ENCODE assay signal across 9 cellular contexts in genomic region chr16:67834242-67834614, GRCh38. TPM values are rescaled to one million over a fixed set of nuclear protein-coding genes. Genes with fewer than 3 reads are reported as not detected.
DNase-seq lines count a peak whose midpoint lies in the region; ATAC-seq, FAIRE-seq and TF ChIP-seq lines count a peak whose summit lies in the region.
"Had no signal": no experiment of that assay in that cellular context is flagged by ENCODE, and none has a peak within 500 bp of the region (broad histone marks: within the 10 kb centered on the region; RNA-seq: fewer than 3 reads in every experiment).

No MANE protein-coding gene starts in this region.

- H3K9ac ChIP-seq in GM12878 (ENCODE audit: control insufficient read depth, insufficient read depth, low read length) (peak overlapping the region; percentile 87; the same call in 1 of the 2 replicates), mesendoderm (ENCODE audit: low read length) (peak overlapping the region; percentile 54)

- H3K79me2 ChIP-seq in GM12878 (ENCODE audit: control insufficient read depth, insufficient read depth, low read length), result peaks cover 13% of the 10 kb centered on the region
- no peaks in the 10 kb centered on the region for H3K79me2 ChIP-seq in mesendoderm (ENCODE audit: control insufficient read depth, insufficient read depth, low read length)

- no peak overlapping the region for H4K8ac ChIP-seq in mesendoderm (ENCODE audit: low read depth, low read length)

- TF ChIP-seq POLR2A in GM12878 (IDR thresholded peaks at IDR 0.05; ENCODE audit: low read depth, low read length), result no peak
- TF ChIP-seq POLR2A in transverse colon (IDR thresholded peaks at IDR 0.05), result no peak

- intact Hi-C loops in activated naive CD4-positive, alpha-beta T cell treated with anti-CD3 and anti-CD28 coated beads for 36 hours (cut with micrococcal nuclease), result no loop called here
- intact Hi-C loops in GM12878 (cut with micrococcal nuclease; ENCODE audit: unreplicated experiment), result no loop called here
- intact Hi-C loops in transverse colon (cut with DNase I; ENCODE audit: low total_unique reads), result no loop called here

- RAD21 ChIA-PET in GM12878 (lab: Charles Lee; ENCODE audit: unreplicated experiment), result interaction anchor here (0.7 to 1.4 kb wide), 6 partner anchors 11 to 115 kb away, joined by 3 to 9 read pairs (median 5); partner anchors contain the start of genes GFOD2, PSMB10, RANBP10 and TSNAXIP1

- H3K9me3 ChIP-seq in GM12878 (replicated peaks; ENCODE audit: control insufficient read depth, insufficient read depth, low read length) (no peaks in the 10 kb centered on the region), transverse colon (no peaks in the 10 kb centered on the region)

- H3K4me1 ChIP-seq in GM12878 (ENCODE audit: control insufficient read depth, insufficient read depth, low read length) (peaks cover 7% of the 10 kb centered on the region), mesendoderm (ENCODE audit: control insufficient read depth, low read depth, low read length) (no peaks in the 10 kb centered on the region), transverse colon (peaks cover 0 to 18% (median 9%) of the 10 kb centered on the region in 4 donors)

- peaks cover 5% of the 10 kb centered on the region for H3K36me3 Mint-ChIP-seq in activated naive CD4-positive, alpha-beta T cell treated with anti-CD3 and anti-CD28 coated beads for 36 hours (ENCODE audit: low read depth)

- no peaks in the 10 kb centered on the region for H3K27me3 Mint-ChIP-seq in activated naive CD4-positive, alpha-beta T cell treated with anti-CD3 and anti-CD28 coated beads for 36 hours (ENCODE audit: low read depth)

- no peak overlapping the region for H3K27ac ChIP-seq in GM12878 (ENCODE audit: control insufficient read depth, insufficient read depth)
- no peak overlapping the region for H3K27ac ChIP-seq in mesendoderm (ENCODE audit: low read depth, low read length)
- peak overlapping the region; percentile 71 to 86 (median 84) for H3K27ac ChIP-seq in transverse colon

- FAIRE-seq in GM12878 (lab: Jason Lieb, UNC), result no peak
- FAIRE-seq: RCC 7860 had no signal

- peaks cover 2 to 5% of the 10 kb centered on the region in 2 experiments; a peak in 3 of 4 replicates for H3K36me3 ChIP-seq in GM12878 (ENCODE audit: control insufficient read depth in 2 of 2, insufficient read depth in 2 of 2, low read length in 1 of 2)
- H3K36me3 ChIP-seq in mesendoderm (ENCODE audit: control insufficient read depth, insufficient read depth, low read length), result peaks cover 4% of the 10 kb centered on the region
- H3K36me3 ChIP-seq in transverse colon, result peaks cover 0 to 10% (median 0%) of the 10 kb centered on the region in 4 donors

- H3K56ac ChIP-seq in mesendoderm (ENCODE audit: low read length), result no peak overlapping the region

- ATAC-seq in GM12878 (no peak), GM19023 (IDR thresholded peaks at IDR 0.05; ENCODE audit: unreplicated experiment) (no peak)

- no peak overlapping the region for H2BK120ac ChIP-seq in mesendoderm (ENCODE audit: low read depth, low read length)

- H3K79me1 ChIP-seq in mesendoderm (ENCODE audit: low read length), result peaks cover 7% of the 10 kb centered on the region

- H3K23ac ChIP-seq in mesendoderm (ENCODE audit: low read length), result no peak overlapping the region

- no peak overlapping the region for H4K5ac ChIP-seq in mesendoderm (ENCODE audit: low read length)

- no peak overlapping the region for H2BK5ac ChIP-seq in mesendoderm (ENCODE audit: low read length)

- no peak overlapping the region for H2BK15ac ChIP-seq in mesendoderm (replicated peaks; ENCODE audit: low read depth)

- POLR2A ChIA-PET in GM12878 (lab: Charles Lee), result interaction anchor here (0.8 to 2.0 kb wide), 5 partner anchors 11 to 116 kb away, joined by 3 to 29 read pairs (median 3); partner anchors contain the start of genes NUTF2 and PSMB10

- BruUV-seq in GM12878 (replicated peaks; lab: Mats Ljungman, UMichigan), result no TSS peak

- H3K4me3 ChIP-seq in GM12878, result peak overlapping the region; percentile 91
- H3K4me3 ChIP-seq in mesendoderm (ENCODE audit: low read length), result no peak overlapping the region
- peak overlapping the region in 3 of 4 donors; percentile 71 to 97 (median 78) for H3K4me3 ChIP-seq in transverse colon

- no peak overlapping the region for H3K27ac Mint-ChIP-seq in activated naive CD4-positive, alpha-beta T cell treated with anti-CD3 and anti-CD28 coated beads for 36 hours

- no peak overlapping the region for H3K4ac ChIP-seq in mesendoderm (ENCODE audit: low read depth, low read length)

- H2AFZ ChIP-seq in GM12878 (ENCODE audit: control insufficient read depth, low read depth, low read length), result peak overlapping the region; percentile 99

- 84% methylated on average over 10 of the region's 10 CpGs for WGBS in GM12878 (ENCODE audit: insufficient coverage, insufficient replicate concordance, low lambda C conversion rate, missing lambda C conversion rate)
- WGBS in mesendoderm (ENCODE audit: extremely low coverage, insufficient coverage, low lambda C conversion rate), result no CpG with 5 or more reads among the region's 10 CpGs
- WGBS in transverse colon (ENCODE audit: low coverage in 1 of 2), 2 donors, result 61 to 82% methylated on average over 3 to 10 of the region's 10 CpGs

- no peak for TF ChIP-seq RAD21 in GM12878 (IDR thresholded peaks at IDR 0.05; ENCODE audit: insufficient read depth, low read depth, low read length)

- in situ Hi-C loops in GM12878 (cut with MboI) (no loop called here), transverse colon (cut with MboI; ENCODE audit: low pct_ligation_motif_present in 1 of 4, low pct_unique_long_range_greater_than_20kb in 1 of 4, low sequenced_read_pairs in 3 of 4) (no loop called here)

- H3K27me3 ChIP-seq in GM12878 (replicated peaks in 1 of 2; ENCODE audit: control insufficient read depth in 2 of 2, insufficient read depth in 2 of 2, low read length in 1 of 2) (no peaks in the 10 kb centered on the region), mesendoderm (ENCODE audit: insufficient read depth, low read length, poor library complexity) (no peaks in the 10 kb centered on the region), transverse colon (no peaks in the 10 kb centered on the region)

- no peaks in the 10 kb centered on the region for H3K9me3 Mint-ChIP-seq in activated naive CD4-positive, alpha-beta T cell treated with anti-CD3 and anti-CD28 coated beads for 36 hours

- CTCF ChIA-PET in activated naive CD4-positive, alpha-beta T cell treated with anti-CD3 and anti-CD28 coated beads for 36 hours (lab: Charles Lee), result interaction anchor here (0.5 to 8.6 kb wide), 4 partner anchors 9 to 618 kb away, joined by 3 to 58 read pairs (median 4); no protein-coding TSS in a partner anchor
- CTCF ChIA-PET in GM12878 (lab: Yijun Ruan, JAX), result interaction anchor here (1.1 to 2.2 kb wide), 8 partner anchors 9 to 312 kb away, joined by 3 to 31 read pairs (median 5); partner anchors contain the start of genes NUTF2, RANBP10 and TSNAXIP1

- peak overlapping the region; percentile 86 for H3K4me3 Mint-ChIP-seq in activated naive CD4-positive, alpha-beta T cell treated with anti-CD3 and anti-CD28 coated beads for 36 hours

- SMC1A ChIA-PET in GM12878 (lab: Charles Lee; ENCODE audit: uncharacterized antibody, unreplicated experiment), result interaction anchor here (0.9 to 1.9 kb wide), 6 partner anchors 10 to 313 kb away, joined by 3 to 10 read pairs (median 3); partner anchors contain the start of gene NUTF2

- peak overlapping the region; percentile 90 for H3K4me2 ChIP-seq in GM12878 (ENCODE audit: control insufficient read depth, insufficient read depth)
- peak overlapping the region; percentile 59 for H3K4me2 ChIP-seq in mesendoderm (ENCODE audit: low read length)

- TF ChIP-seq EP300 in GM12878 (IDR thresholded peaks at IDR 0.05; ENCODE audit: borderline replicate concordance in 1 of 2, control insufficient read depth in 1 of 2, low read depth in 2 of 2, low read length in 2 of 2), result no peak
- no peak for TF ChIP-seq EP300 in transverse colon (IDR thresholded peaks at IDR 0.05; ENCODE audit: low read depth)

- no peak overlapping the region for H2AK5ac ChIP-seq in mesendoderm (ENCODE audit: low read length)

- H3K18ac ChIP-seq in mesendoderm (ENCODE audit: low read length), result no peak overlapping the region

- DNase-seq in activated naive CD4-positive, alpha-beta T cell treated with anti-CD3 and anti-CD28 coated beads for 36 hours, result no peak
- no peak for DNase-seq in activated naive CD4-positive, alpha-beta T cell (lab: John Stamatoyannopoulos, UW)
- DNase-seq in GM12878 (ENCODE audit: low read depth, low spot score), result no peak
- DNase-seq in mesendoderm, result no peak
- no peak for DNase-seq in transverse colon
- DNase-seq in central memory CD4-positive, alpha-beta T cell, result no peak
- no peak for DNase-seq in DMS79 (lab: John Stamatoyannopoulos, UW)

- peaks cover 6% of the 10 kb centered on the region for H3K4me1 Mint-ChIP-seq in activated naive CD4-positive, alpha-beta T cell treated with anti-CD3 and anti-CD28 coated beads for 36 hours (ENCODE audit: low read depth)

- TF ChIP-seq CTCF in GM12878 (IDR thresholded peaks at IDR 0.05 in 2 of 3, conservative IDR thresholded peaks at IDR 0.05 in 1 of 3; ENCODE audit: control insufficient read depth in 2 of 3, extremely low read depth in 1 of 3, insufficient read depth in 1 of 3, low read depth in 3 of 3, low read length in 3 of 3) (no peak), transverse colon (IDR thresholded peaks at IDR 0.05) (no peak)

- no peaks in the 10 kb centered on the region for H4K20me1 ChIP-seq in GM12878 (ENCODE audit: control insufficient read depth, insufficient read depth)

RNA-seq across cellular contexts. Expression of gene THAP11, which starts 7.9 kb away (rescaled TPM):
- total RNA-seq in activated naive CD4-positive, alpha-beta T cell treated with anti-CD3 and anti-CD28 coated beads for 36 hours, result 10 to 100 TPM; 19.9 to 20.6 TPM
- 7.5 and 9.4 TPM in 2 replicates for total RNA-seq in GM12878 (2013; cell fraction: nucleolus; rRNA removed)
- 31.9 and 35.8 TPM in 2 replicates for total RNA-seq in GM12878 (2014; rRNA removed)
- total RNA-seq in GM12878 (2014; rRNA removed; fragmentation: Illumina TruSeq; extraction: Trizol), result 12.7 and 13.6 TPM in 2 replicates
- total RNA-seq in GM12878 (2021), result 27.3 and 30.0 TPM in 2 replicates
- polyA plus RNA-seq in GM12878 (2011; ENCODE audit: low read depth), result 10.3 TPM
- 21.9 and 30.6 TPM in 2 replicates for polyA plus RNA-seq in GM12878 (2011; rRNA removed)
- polyA plus RNA-seq in GM12878 (2011; cell fraction: cytosol; rRNA removed), result 33.7 and 42.8 TPM in 2 replicates
- polyA plus RNA-seq in GM12878 (2011; cell fraction: nucleus; rRNA removed), result 18.9 and 22.1 TPM in 2 replicates
- 14.7 and 15.7 TPM in 2 replicates for polyA plus RNA-seq in GM12878 (2012)
- 6.5 and 10.9 TPM in 2 replicates for polyA plus RNA-seq in GM12878 (2014; fragmentation: Illumina TruSeq; extraction: Trizol)
- polyA plus RNA-seq in GM12878 (2014; fragmentation: Nextera tagmentation; extraction: Ambion mirVana), result 1 to 10 TPM; 2.5 to 7.7 TPM
- 27.5 TPM in 2 replicates for polyA plus RNA-seq in GM12878 (2014; rRNA removed)
- 10 to 100 TPM; 15.3 to 36.7 TPM for polyA plus RNA-seq in GM12878 (2016; fragmentation: Nextera tagmentation; extraction: Ambion mirVana)
- 20.9 and 25.8 TPM in 2 replicates for polyA minus RNA-seq in GM12878 (2011; rRNA and poly(A)+ RNA removed)
- polyA minus RNA-seq in GM12878 (2011; cell fraction: cytosol; rRNA and poly(A)+ RNA removed), result 9.9 and 13.7 TPM in 2 replicates
- 7.6 and 9.6 TPM in 2 replicates for polyA minus RNA-seq in GM12878 (2011; cell fraction: nucleus; rRNA and poly(A)+ RNA removed)
- polyA plus RNA-seq in mesendoderm (2013, experiment 1 of 2), result 26.9 TPM
- 26.7 TPM for polyA plus RNA-seq in mesendoderm (2013, experiment 2 of 2)
- total RNA-seq in transverse colon, result 10 to 100 TPM; 24.7 to 44.1 (median 32.7) TPM

RNA-seq across cellular contexts. Expression of gene NUTF2, which starts 12.5 kb away (rescaled TPM):
- 100 to 1,000 TPM; 165 to 171 TPM for total RNA-seq in activated naive CD4-positive, alpha-beta T cell treated with anti-CD3 and anti-CD28 coated beads for 36 hours
- total RNA-seq in GM12878 (2013; cell fraction: nucleolus; rRNA removed), result 39.9 and 49.1 TPM in 2 replicates
- total RNA-seq in GM12878 (2014; rRNA removed) (116 and 120 TPM in 2 replicates), GM12878 (2014; rRNA removed; fragmentation: Illumina TruSeq; extraction: Trizol) (113 and 129 TPM in 2 replicates), GM12878 (2021) (128 and 130 TPM in 2 replicates), transverse colon (100 to 1,000 TPM in 1 of 4 donors, 10 to 100 TPM in 3; 75.2 to 131 (median 89.0) TPM)
- 66.0 TPM for polyA plus RNA-seq in GM12878 (2011; ENCODE audit: low read depth)
- polyA plus RNA-seq in GM12878 (2011; rRNA removed) (83.7 and 155 TPM in 2 replicates), GM12878 (2014; fragmentation: Illumina TruSeq; extraction: Trizol) (152 and 185 TPM in 2 replicates), GM12878 (2014; fragmentation: Nextera tagmentation; extraction: Ambion mirVana) (100 to 1,000 TPM; 220 to 245 TPM), GM12878 (2014; rRNA removed) (212 and 231 TPM in 2 replicates), GM12878 (2016; fragmentation: Nextera tagmentation; extraction: Ambion mirVana) (100 to 1,000 TPM; 323 to 342 TPM)
- polyA plus RNA-seq in GM12878 (2011; cell fraction: cytosol; rRNA removed), result 219 and 321 TPM in 2 replicates
- polyA plus RNA-seq in GM12878 (2011; cell fraction: nucleus; rRNA removed), result 147 and 148 TPM in 2 replicates
- polyA plus RNA-seq in GM12878 (2012), result 129 and 131 TPM in 2 replicates
- 273 and 286 TPM in 2 replicates for polyA minus RNA-seq in GM12878 (2011; rRNA and poly(A)+ RNA removed)
- 99.0 and 131 TPM in 2 replicates for polyA minus RNA-seq in GM12878 (2011; cell fraction: cytosol; rRNA and poly(A)+ RNA removed)
- 32.8 and 49.0 TPM in 2 replicates for polyA minus RNA-seq in GM12878 (2011; cell fraction: nucleus; rRNA and poly(A)+ RNA removed)
- polyA plus RNA-seq in mesendoderm (2013, experiment 1 of 2), result 370 TPM
- 358 TPM for polyA plus RNA-seq in mesendoderm (2013, experiment 2 of 2)

RNA-seq across cellular contexts. Expression of gene CENPT, which starts 13.3 kb away (rescaled TPM):
- total RNA-seq in activated naive CD4-positive, alpha-beta T cell treated with anti-CD3 and anti-CD28 coated beads for 36 hours, result 10 to 100 TPM; 43.7 to 45.8 TPM
- 55.0 and 58.0 TPM in 2 replicates for total RNA-seq in GM12878 (2013; cell fraction: nucleolus; rRNA removed)
- total RNA-seq in GM12878 (2014; rRNA removed) (26.7 and 29.0 TPM in 2 replicates), GM12878 (2014; rRNA removed; fragmentation: Illumina TruSeq; extraction: Trizol) (14.9 and 15.1 TPM in 2 replicates), GM12878 (2021) (31.4 and 36.6 TPM in 2 replicates), transverse colon (100 to 1,000 TPM in 2 of 4 donors, 10 to 100 TPM in 2; 58.2 to 248 (median 100) TPM)
- polyA plus RNA-seq in GM12878 (2011; ENCODE audit: low read depth), result 15.2 TPM
- polyA plus RNA-seq in GM12878 (2011; rRNA removed) (16.2 and 22.4 TPM in 2 replicates), GM12878 (2014; fragmentation: Illumina TruSeq; extraction: Trizol) (9.4 and 20.1 TPM in 2 replicates), GM12878 (2014; fragmentation: Nextera tagmentation; extraction: Ambion mirVana) (1 to 10 TPM; 1.1 to 5.7 TPM), GM12878 (2014; rRNA removed) (44.4 and 51.2 TPM in 2 replicates), GM12878 (2016; fragmentation: Nextera tagmentation; extraction: Ambion mirVana) (10 to 100 TPM; 41.7 to 45.7 TPM)
- polyA plus RNA-seq in GM12878 (2011; cell fraction: cytosol; rRNA removed), result 29.9 and 40.6 TPM in 2 replicates
- polyA plus RNA-seq in GM12878 (2011; cell fraction: nucleus; rRNA removed), result 311 and 313 TPM in 2 replicates
- 30.9 and 36.2 TPM in 2 replicates for polyA plus RNA-seq in GM12878 (2012)
- polyA minus RNA-seq in GM12878 (2011; rRNA and poly(A)+ RNA removed), result 8.7 and 19.5 TPM in 2 replicates
- polyA minus RNA-seq in GM12878 (2011; cell fraction: cytosol; rRNA and poly(A)+ RNA removed), result 8.7 and 11.4 TPM in 2 replicates
- polyA minus RNA-seq in GM12878 (2011; cell fraction: nucleus; rRNA and poly(A)+ RNA removed), result 29.0 and 39.4 TPM in 2 replicates
- polyA plus RNA-seq in mesendoderm (2013, experiment 1 of 2), result 33.6 TPM
- 33.5 TPM for polyA plus RNA-seq in mesendoderm (2013, experiment 2 of 2)

RNA-seq across cellular contexts. Expression of gene TSNAXIP1, which starts 27.5 kb away (rescaled TPM):
- under 1 TPM; 0.35 to 0.50 TPM for total RNA-seq in activated naive CD4-positive, alpha-beta T cell treated with anti-CD3 and anti-CD28 coated beads for 36 hours
- not detected in 2 replicates for total RNA-seq in GM12878 (2013; cell fraction: nucleolus; rRNA removed)
- total RNA-seq in GM12878 (2014; rRNA removed), result 0.22 and 0.23 TPM in 2 replicates
- 0.23 and 0.45 TPM in 2 replicates for total RNA-seq in GM12878 (2014; rRNA removed; fragmentation: Illumina TruSeq; extraction: Trizol)
- total RNA-seq in GM12878 (2021), result 0.13 and 0.62 TPM in 2 replicates
- polyA plus RNA-seq in GM12878 (2011; ENCODE audit: low read depth), result 0.10 TPM
- 0.19 and 0.20 TPM in 2 replicates for polyA plus RNA-seq in GM12878 (2011; rRNA removed)
- polyA plus RNA-seq in GM12878 (2011; cell fraction: cytosol; rRNA removed), result 0.13 and 0.25 TPM in 2 replicates
- polyA plus RNA-seq in GM12878 (2011; cell fraction: nucleus; rRNA removed), result 1.9 and 2.2 TPM in 2 replicates
- polyA plus RNA-seq in GM12878 (2012), result 0.14 and 0.30 TPM in 2 replicates
- 0.16 TPM in 1 of 2 replicates, not detected in the other for polyA plus RNA-seq in GM12878 (2014; fragmentation: Illumina TruSeq; extraction: Trizol)
- polyA plus RNA-seq in GM12878 (2014; fragmentation: Nextera tagmentation; extraction: Ambion mirVana), result under 1 TPM in 1 of 2 experiments, not detected in 1; 0.09 TPM
- polyA plus RNA-seq in GM12878 (2014; rRNA removed), result 0.37 and 1.2 TPM in 2 replicates
- polyA plus RNA-seq in GM12878 (2016; fragmentation: Nextera tagmentation; extraction: Ambion mirVana), result under 1 TPM; 0.48 to 0.63 TPM
- polyA minus RNA-seq in GM12878 (2011; rRNA and poly(A)+ RNA removed), result 0.15 and 0.51 TPM in 2 replicates
- polyA minus RNA-seq in GM12878 (2011; cell fraction: cytosol; rRNA and poly(A)+ RNA removed), result not detected in 2 replicates
- polyA minus RNA-seq in GM12878 (2011; cell fraction: nucleus; rRNA and poly(A)+ RNA removed), result 0.36 and 1.1 TPM in 2 replicates
- polyA plus RNA-seq in mesendoderm (2013, experiment 1 of 2), result 0.37 TPM
- 0.38 TPM for polyA plus RNA-seq in mesendoderm (2013, experiment 2 of 2)
- total RNA-seq in transverse colon, result under 1 TPM in 1 of 4 donors, not detected in 3; 0.55 TPM

RNA-seq across cellular contexts. Expression of gene RANBP10, which starts 27.9 kb away (rescaled TPM):
- 10 to 100 TPM; 12.4 to 16.1 TPM for total RNA-seq in activated naive CD4-positive, alpha-beta T cell treated with anti-CD3 and anti-CD28 coated beads for 36 hours
- 31.0 and 31.9 TPM in 2 replicates for total RNA-seq in GM12878 (2013; cell fraction: nucleolus; rRNA removed)
- total RNA-seq in GM12878 (2014; rRNA removed) (4.8 and 6.8 TPM in 2 replicates), GM12878 (2014; rRNA removed; fragmentation: Illumina TruSeq; extraction: Trizol) (5.4 and 5.5 TPM in 2 replicates), GM12878 (2021) (20.4 and 20.6 TPM in 2 replicates), transverse colon (10 to 100 TPM; 15.1 to 32.9 (median 19.1) TPM)
- polyA plus RNA-seq in GM12878 (2011; ENCODE audit: low read depth), result 6.5 TPM
- polyA plus RNA-seq in GM12878 (2011; rRNA removed) (7.4 and 14.5 TPM in 2 replicates), GM12878 (2014; fragmentation: Illumina TruSeq; extraction: Trizol) (11.8 and 15.6 TPM in 2 replicates), GM12878 (2014; fragmentation: Nextera tagmentation; extraction: Ambion mirVana) (1 to 10 TPM; 1.2 to 2.0 TPM), GM12878 (2014; rRNA removed) (16.5 and 18.5 TPM in 2 replicates), GM12878 (2016; fragmentation: Nextera tagmentation; extraction: Ambion mirVana) (10 to 100 TPM in 1 of 2 experiments, 1 to 10 TPM in 1; 9.9 to 11.7 TPM)
- polyA plus RNA-seq in GM12878 (2011; cell fraction: cytosol; rRNA removed), result 12.2 and 14.3 TPM in 2 replicates
- polyA plus RNA-seq in GM12878 (2011; cell fraction: nucleus; rRNA removed), result 52.4 and 56.6 TPM in 2 replicates
- 10.0 and 10.2 TPM in 2 replicates for polyA plus RNA-seq in GM12878 (2012)
- polyA minus RNA-seq in GM12878 (2011; rRNA and poly(A)+ RNA removed), result 22.5 and 25.5 TPM in 2 replicates
- polyA minus RNA-seq in GM12878 (2011; cell fraction: cytosol; rRNA and poly(A)+ RNA removed), result 4.0 and 5.7 TPM in 2 replicates
- 16.9 and 19.7 TPM in 2 replicates for polyA minus RNA-seq in GM12878 (2011; cell fraction: nucleus; rRNA and poly(A)+ RNA removed)
- polyA plus RNA-seq in mesendoderm (2013, experiment 1 of 2), result 8.8 TPM
- polyA plus RNA-seq in mesendoderm (2013, experiment 2 of 2), result 8.6 TPM

Comparison
In these comparisons a context has a peak if more than half of its experiments do, and no peak if none do; other contexts are left out.
1. H3K27ac ChIP-seq: peak in transverse colon (4 of 4); none in GM12878 (single experiment) and mesendoderm (single experiment).